4 cellular contexts compared by ENCODE assay signal in the genomic region with DNA sequence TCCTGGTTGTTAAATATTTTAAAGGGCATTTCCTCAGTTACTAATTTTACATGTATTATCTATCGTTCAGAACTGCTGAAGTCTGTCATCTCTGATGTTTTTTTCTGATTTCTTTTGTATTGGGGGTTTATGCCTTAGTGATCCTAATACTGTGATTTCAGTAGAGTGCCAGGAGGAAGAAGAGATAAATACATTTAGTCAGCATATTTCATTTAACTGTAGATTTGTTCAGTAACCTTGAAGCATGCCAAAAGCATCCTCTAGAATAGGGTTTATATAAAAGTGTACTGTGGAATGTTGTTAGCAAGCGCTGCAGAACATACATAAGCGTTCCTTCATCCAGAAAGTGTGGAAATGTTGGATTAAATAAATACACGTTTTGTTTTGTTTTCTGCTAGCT.
A peak's percentile ranks its signal among the peaks of the same experiment; 100 is the strongest.
TF ChIP-seq lines count a peak whose summit lies in the region.

No MANE protein-coding gene starts in this region.

TF ChIP-seq in HepG2, 621 proteins besides CTCF, POLR2A, EP300 and RAD21:
- TF ChIP-seq, protein P1, sequence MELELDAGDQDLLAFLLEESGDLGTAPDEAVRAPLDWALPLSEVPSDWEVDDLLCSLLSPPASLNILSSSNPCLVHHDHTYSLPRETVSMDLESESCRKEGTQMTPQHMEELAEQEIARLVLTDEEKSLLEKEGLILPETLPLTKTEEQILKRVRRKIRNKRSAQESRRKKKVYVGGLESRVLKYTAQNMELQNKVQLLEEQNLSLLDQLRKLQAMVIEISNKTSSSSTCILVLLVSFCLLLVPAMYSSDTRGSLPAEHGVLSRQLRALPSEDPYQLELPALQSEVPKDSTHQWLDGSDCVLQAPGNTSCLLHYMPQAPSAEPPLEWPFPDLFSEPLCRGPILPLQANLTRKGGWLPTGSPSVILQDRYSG (CRISPR knock-in tag; IDR thresholded peaks at IDR 0.05), result no peak
- TF ChIP-seq ZFP37 (CRISPR knock-in tag; IDR thresholded peaks at IDR 0.05; ENCODE audit: borderline replicate concordance), result no peak
- TF ChIP-seq MAFK (conservative IDR thresholded peaks at IDR 0.05 in 1 of 2, IDR thresholded peaks at IDR 0.05 in 1 of 2; ENCODE audit: low read length in 2 of 2), result peak; percentile 64 to 78; a peak in 3 of 4 replicates
- peak; percentile 59 for TF ChIP-seq MAFF (IDR thresholded peaks at IDR 0.05; ENCODE audit: low read depth, low read length)
TF ChIP-seq in HepG2: peak in this region for 2.

TF ChIP-seq in A549, 52 proteins besides CTCF, POLR2A, EP300 and RAD21:
- TF ChIP-seq CEBPB (IDR thresholded peaks at IDR 0.05) (no peak), HOXB5 (CRISPR knock-in tag; IDR thresholded peaks at IDR 0.05) (no peak), MAX (IDR thresholded peaks at IDR 0.05) (no peak), MAFK (IDR thresholded peaks at IDR 0.05; ENCODE audit: partially characterized antibody) (peak; percentile 88), EHF (CRISPR knock-in tag; IDR thresholded peaks at IDR 0.05) (no peak)
TF ChIP-seq in A549: peak in this region for 1.

TF ChIP-seq in IMR-90, 13 proteins besides CTCF, POLR2A, EP300 and RAD21:
- TF ChIP-seq MAFK (IDR thresholded peaks at IDR 0.05; ENCODE audit: low read depth, low read length) (peak; percentile 76), CEBPB (IDR thresholded peaks at IDR 0.05; ENCODE audit: low read depth, low read length) (no peak), NFE2L2 (IDR thresholded peaks at IDR 0.05; ENCODE audit: low read depth, low read length) (no peak)

TF ChIP-seq in K562, 482 proteins besides CTCF, POLR2A, EP300 and RAD21:
- no peak for TF ChIP-seq PHF21A (IDR thresholded peaks at IDR 0.05; ENCODE audit: borderline replicate concordance, low read depth)
- no peak for TF ChIP-seq CHD2 (IDR thresholded peaks at IDR 0.05; ENCODE audit: low read depth, low read length)
- TF ChIP-seq ZNF316 (IDR thresholded peaks at IDR 0.05), result peak; percentile 14; the same call in 1 of the 2 replicates
